ENCODE assay signal across 15 cellular contexts in genomic region chr2:72136349-72136748, GRCh38. TPM values are rescaled to one million over a fixed set of nuclear protein-coding genes. Genes with fewer than 3 reads are reported as not detected.
"Had no signal": no experiment of that assay in that cellular context is flagged by ENCODE, and none has a peak within 500 bp of the region (broad histone marks: within the 10 kb centered on the region; RNA-seq: fewer than 3 reads in every experiment).

No MANE protein-coding gene starts in this region.

- H3K9me3 Mint-ChIP-seq: activated CD4-positive, alpha-beta T cell treated with anti-CD3 and anti-CD28 coated beads, Interleukin-2, amount 10 ng/mL, durations not matched to agents 7 days and 5 days; central memory CD8-positive, alpha-beta T cell; dendritic cell treated with granulocyte-macrophage colony-stimulating factor and Interleukin-4, amounts not matched to agents 40 ng/mL and 50 ng/mL, for 4 days; immature natural killer cell; stimulated activated effector memory CD8-positive, alpha-beta T cell treated with anti-CD3 and anti-CD28 coated beads, Interleukin-12 subunit alpha, Interleukin-12 subunit beta, amount 100 ng/mL, for 72 hours had no signal

- H3K4me3 Mint-ChIP-seq: activated CD4-positive, alpha-beta T cell treated with anti-CD3 and anti-CD28 coated beads, Interleukin-2, amount 10 ng/mL, durations not matched to agents 7 days and 5 days; central memory CD8-positive, alpha-beta T cell; dendritic cell treated with granulocyte-macrophage colony-stimulating factor and Interleukin-4, amounts not matched to agents 40 ng/mL and 50 ng/mL, for 4 days; immature natural killer cell; stimulated activated effector memory CD8-positive, alpha-beta T cell treated with anti-CD3 and anti-CD28 coated beads, Interleukin-12 subunit alpha, Interleukin-12 subunit beta, amount 100 ng/mL, for 72 hours had no signal

- H3K9me3 ChIP-seq: adrenal gland, body of pancreas had no signal

- H3K27ac ChIP-seq: adrenal gland, body of pancreas had no signal

- H3K27ac Mint-ChIP-seq: activated CD4-positive, alpha-beta T cell treated with anti-CD3 and anti-CD28 coated beads, Interleukin-2, amount 10 ng/mL, durations not matched to agents 7 days and 5 days; dendritic cell treated with granulocyte-macrophage colony-stimulating factor and Interleukin-4, amounts not matched to agents 40 ng/mL and 50 ng/mL, for 4 days; immature natural killer cell; progenitor cell of endocrine pancreas; stimulated activated effector memory CD8-positive, alpha-beta T cell treated with anti-CD3 and anti-CD28 coated beads, Interleukin-12 subunit alpha, Interleukin-12 subunit beta, amount 100 ng/mL, for 72 hours had no signal

- DNase-seq: activated CD4-positive, alpha-beta T cell treated with anti-CD3 and anti-CD28 coated beads, Interleukin-2, amount 10 ng/mL, durations not matched to agents 7 days and 5 days; activated CD4-positive, CD25-positive, alpha-beta regulatory T cell; activated CD8-positive, alpha-beta memory T cell treated with anti-CD3 and anti-CD28 coated beads for 24 hours; activated naive CD4-positive, alpha-beta T cell treated with anti-CD3 and anti-CD28 coated beads, Interleukin-2, amount 50 U/mL, for 16 hours; erythroblast; immature natural killer cell; T-helper 2 cell had no signal

- H3K27me3 ChIP-seq: adrenal gland, body of pancreas had no signal

- H3K4me1 ChIP-seq: adrenal gland had no signal

- ATAC-seq: body of pancreas; stimulated activated effector memory CD8-positive, alpha-beta T cell treated with anti-CD3 and anti-CD28 coated beads, Interleukin-12 subunit alpha, Interleukin-12 subunit beta, amount 100 ng/mL, for 72 hours had no signal

- H3K4me3 ChIP-seq: adrenal gland, body of pancreas, lung, smooth muscle cell had no signal

- H3K27me3 Mint-ChIP-seq: activated CD4-positive, alpha-beta T cell treated with anti-CD3 and anti-CD28 coated beads, Interleukin-2, amount 10 ng/mL, durations not matched to agents 7 days and 5 days; progenitor cell of endocrine pancreas had no signal

- H3K36me3 Mint-ChIP-seq: immature natural killer cell; stimulated activated effector memory CD8-positive, alpha-beta T cell treated with anti-CD3 and anti-CD28 coated beads, Interleukin-12 subunit alpha, Interleukin-12 subunit beta, amount 100 ng/mL, for 72 hours had no signal

- H3K4me1 Mint-ChIP-seq: immature natural killer cell had no signal

RNA-seq across cellular contexts. Expression of gene CYP26B1, which starts 11.3 kb away (rescaled TPM):
- total RNA-seq: activated CD4-positive, alpha-beta T cell treated with anti-CD3 and anti-CD28 coated beads, Interleukin-2, amount 10 ng/mL, durations not matched to agents 7 days and 5 days had no signal
- polyA plus RNA-seq: immature natural killer cell had no signal
